ENCODE assay signal across 8 cellular contexts in genomic region chr4:126731062-126731461, GRCh38.
"Had no signal": no experiment of that assay in that cellular context is flagged by ENCODE, and none has a peak within 500 bp of the region (broad histone marks: within the 10 kb centered on the region; RNA-seq: fewer than 3 reads in every experiment).

No MANE protein-coding gene starts in this region.

- H3K4me3 ChIP-seq: GM23338 had no signal

- FAIRE-seq: H1, H54, HTR-8/SVneo had no signal

- H3K4me2 ChIP-seq: GM23338 had no signal

- DNase-seq: H9, HCEC 1CT, IMR-90, KBM-7 had no signal

- H2AFZ ChIP-seq: GM23338 had no signal

- ATAC-seq: GM23338 had no signal
